Comparison of ENCODE assay signal across 16 cellular contexts in genomic region chr9:75176037-75176436, GRCh38.
DNase-seq lines count a peak whose midpoint lies in the region; ATAC-seq and TF ChIP-seq lines count a peak whose summit lies in the region.
"Had no signal": no experiment of that assay in that cellular context is flagged by ENCODE, and none has a peak within 500 bp of the region (broad histone marks: within the 10 kb centered on the region; RNA-seq: fewer than 3 reads in every experiment).

No MANE protein-coding gene starts in this region.

- H3K27me3 Mint-ChIP-seq in activated CD8-positive, alpha-beta memory T cell treated with anti-CD3 and anti-CD28 coated beads, Interleukin-2, amount 10 ng/mL, durations not matched to agents 7 days and 5 days: no peaks in the 10 kb centered on the region
- no peaks in the 10 kb centered on the region for H3K27me3 Mint-ChIP-seq in T-helper 17 cell
- no peaks in the 10 kb centered on the region for H3K27me3 Mint-ChIP-seq in type B pancreatic cell
- H3K27me3 Mint-ChIP-seq: CD4-positive, alpha-beta T cell had no signal

- peaks cover 2% of the 10 kb centered on the region for H3K9me3 Mint-ChIP-seq in activated CD8-positive, alpha-beta memory T cell treated with anti-CD3 and anti-CD28 coated beads, Interleukin-2, amount 10 ng/mL, durations not matched to agents 7 days and 5 days (ENCODE audit: low read depth)
- H3K9me3 Mint-ChIP-seq in type B pancreatic cell: no peaks in the 10 kb centered on the region
- H3K9me3 Mint-ChIP-seq: CD4-positive, alpha-beta T cell had no signal

- peaks cover 43% of the 10 kb centered on the region for H3K36me3 Mint-ChIP-seq in activated CD8-positive, alpha-beta memory T cell treated with anti-CD3 and anti-CD28 coated beads, Interleukin-2, amount 10 ng/mL, durations not matched to agents 7 days and 5 days
- H3K36me3 Mint-ChIP-seq in T-helper 17 cell (ENCODE audit: low read depth) (peaks cover 6% of the 10 kb centered on the region), type B pancreatic cell (no peaks in the 10 kb centered on the region)

- TF ChIP-seq CTCF in type B pancreatic cell (conservative IDR thresholded peaks at IDR 0.05): no peak

- CTCF ChIA-PET in activated CD8-positive, alpha-beta memory T cell treated with anti-CD3 and anti-CD28 coated beads, Interleukin-2, amount 10 ng/mL, durations not matched to agents 7 days and 5 days (lab: Charles Lee): interaction anchor here (1.3 to 1.5 kb wide), 2 partner anchors 9 to 20 kb away, joined by 3 to 4 read pairs; no protein-coding TSS in a partner anchor

- peaks cover 15% of the 10 kb centered on the region for H3K4me1 Mint-ChIP-seq in activated CD8-positive, alpha-beta memory T cell treated with anti-CD3 and anti-CD28 coated beads, Interleukin-2, amount 10 ng/mL, durations not matched to agents 7 days and 5 days
- H3K4me1 Mint-ChIP-seq in T-helper 17 cell (peaks cover 14% of the 10 kb centered on the region), type B pancreatic cell (ENCODE audit: unreplicated experiment) (peaks cover 7% of the 10 kb centered on the region)

- no peak overlapping the region for H3K4me3 Mint-ChIP-seq in activated CD8-positive, alpha-beta memory T cell treated with anti-CD3 and anti-CD28 coated beads, Interleukin-2, amount 10 ng/mL, durations not matched to agents 7 days and 5 days
- H3K4me3 Mint-ChIP-seq in T-helper 17 cell (peak overlapping the region; percentile 28), type B pancreatic cell (no peak overlapping the region)
- H3K4me3 Mint-ChIP-seq: CD4-positive, alpha-beta T cell had no signal

- no peak for DNase-seq in activated CD8-positive, alpha-beta memory T cell treated with anti-CD3 and anti-CD28 coated beads, Interleukin-2, amount 10 ng/mL, durations not matched to agents 7 days and 5 days
- no peak for DNase-seq in activated CD8-positive, alpha-beta memory T cell treated with anti-CD3 and anti-CD28 coated beads, Interleukin-2, amount 50 U/mL, for 4 hours
- no peak for DNase-seq in T-helper 17 cell
- peak; percentile 13 for DNase-seq in iris pigment epithelial cell (ENCODE audit: low read depth)
- no peak for DNase-seq in HT-29 (ENCODE audit: low spot score)
- DNase-seq in SKM-1 treated with dmso at 0.1 percent for 144 hours (lab: John Stamatoyannopoulos, UW; ENCODE audit: unreplicated experiment): no peak
- DNase-seq in type B pancreatic cell (ENCODE audit: extremely low spot score, unreplicated experiment): no peak
- DNase-seq: 8988T; CD4-positive, alpha-beta T cell; DND-41; GF-D8; HCEC 1CT; NCI-H1436; NCI-H226; NCI-H526 treated with DMSO at 0.1 percent for 48 hours had no signal

- H3K27ac Mint-ChIP-seq in activated CD8-positive, alpha-beta memory T cell treated with anti-CD3 and anti-CD28 coated beads, Interleukin-2, amount 10 ng/mL, durations not matched to agents 7 days and 5 days: peak overlapping the region; percentile 3
- H3K27ac Mint-ChIP-seq in T-helper 17 cell (no peak overlapping the region), type B pancreatic cell (no peak overlapping the region)
- H3K27ac Mint-ChIP-seq: CD4-positive, alpha-beta T cell had no signal

- H3K9me3 ChIP-seq in T-helper 17 cell (ENCODE audit: control insufficient read depth, low read length, poor library complexity, severe bottlenecking): no peaks in the 10 kb centered on the region

- ATAC-seq in activated CD8-positive, alpha-beta memory T cell treated with anti-CD3 and anti-CD28 coated beads, Interleukin-2, amount 10 ng/mL, durations not matched to agents 7 days and 5 days: no peak
- ATAC-seq in T-helper 17 cell: no peak
- no peak for ATAC-seq in HG02840 (IDR thresholded peaks at IDR 0.05; ENCODE audit: low FRiP score, unreplicated experiment)
